ENCODE assay signal across 16 cellular contexts in the genomic region with DNA sequence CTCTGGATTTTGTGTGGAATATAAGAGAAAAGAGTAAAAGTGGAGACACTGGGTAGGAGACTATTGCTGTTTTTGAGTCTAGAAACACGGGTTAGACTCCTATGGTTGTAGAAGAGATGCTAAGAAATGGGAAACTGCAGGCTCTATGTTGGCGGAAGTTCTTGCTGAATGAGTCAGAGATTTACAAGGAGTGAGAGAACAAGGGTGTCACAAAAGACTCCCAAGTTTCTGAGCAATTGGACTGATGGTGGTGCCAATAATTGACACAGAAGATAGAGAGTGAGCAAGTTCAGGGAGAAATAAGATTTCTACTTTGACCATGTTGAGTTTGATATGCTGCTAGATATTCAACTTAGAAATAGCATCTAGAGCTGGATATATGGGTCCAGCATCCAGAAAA. TPM values are rescaled to one million over a fixed set of nuclear protein-coding genes. Genes with fewer than 3 reads are reported as not detected.
DNase-seq lines count a peak whose midpoint lies in the region; ATAC-seq, FAIRE-seq and TF ChIP-seq lines count a peak whose summit lies in the region.
"Had no signal": no experiment of that assay in that cellular context is flagged by ENCODE, and none has a peak within 500 bp of the region (broad histone marks: within the 10 kb centered on the region; RNA-seq: fewer than 3 reads in every experiment).

No MANE protein-coding gene starts in this region.

- POLR2A ChIA-PET in RWPE1 (lab: Yijun Ruan, JAX; ENCODE audit: low non-redundant PET): no interaction called here

- H3K4me1 ChIP-seq in small intestine (ENCODE audit: control insufficient read depth in 2 of 2, insufficient read depth in 1 of 2, low read depth in 1 of 2, low read length in 1 of 2): no peaks in the 10 kb centered on the region

- peaks cover 13% of the 10 kb centered on the region for H3K4me1 Mint-ChIP-seq in endothelial cell (ENCODE audit: unreplicated experiment)

- FAIRE-seq in small intestine (lab: Jason Lieb, UNC): no peak
- FAIRE-seq: keratinocyte had no signal

- WGBS in small intestine, 3 donors: 30 to 59% (median 40%) methylated on average over 2 of the region's 2 CpGs

- H3K27me3 Mint-ChIP-seq in endothelial cell (ENCODE audit: unreplicated experiment): peaks cover 8% of the 10 kb centered on the region

- no peaks in the 10 kb centered on the region for H3K27me3 ChIP-seq in small intestine (ENCODE audit: control insufficient read depth in 2 of 2, insufficient read depth in 2 of 2, low read length in 2 of 2)
- H3K27me3 ChIP-seq: ovary had no signal

- H3K36me3 ChIP-seq in small intestine (ENCODE audit: control insufficient read depth in 2 of 2, insufficient read depth in 2 of 2, low read length in 2 of 2): no peaks in the 10 kb centered on the region
- H3K36me3 ChIP-seq: ovary had no signal

- H3K9me3 ChIP-seq in small intestine (ENCODE audit: control insufficient read depth, low read depth): no peaks in the 10 kb centered on the region
- H3K9me3 ChIP-seq: ovary, SK-N-SH had no signal

- H3K4me3 Mint-ChIP-seq in endothelial cell (ENCODE audit: unreplicated experiment): no peak overlapping the region
- H3K4me3 Mint-ChIP-seq: CD4-positive, CD25-positive, alpha-beta regulatory T cell had no signal

- CTCF ChIA-PET in RWPE1 (lab: Yijun Ruan, JAX): no interaction called here

- H3K4me3 ChIP-seq in fibroblast of mammary gland (ENCODE audit: control insufficient read depth, low read depth, low read length): no peak overlapping the region
- no peak overlapping the region for H3K4me3 ChIP-seq in small intestine (ENCODE audit: low read depth in 1 of 2, low read length in 2 of 2)
- H3K4me3 ChIP-seq: ovary had no signal

- ATAC-seq in HG03039 (IDR thresholded peaks at IDR 0.05; ENCODE audit: unreplicated experiment) (no peak), GM21515 (IDR thresholded peaks at IDR 0.05; ENCODE audit: unreplicated experiment) (no peak)

- no peaks in the 10 kb centered on the region for H3K9me3 Mint-ChIP-seq in endothelial cell (ENCODE audit: unreplicated experiment)

- TF ChIP-seq CTCF in RWPE1 (conservative IDR thresholded peaks at IDR 0.05; ENCODE audit: low read depth) (no peak), fibroblast of mammary gland (conservative IDR thresholded peaks at IDR 0.05; ENCODE audit: control insufficient read depth, insufficient read depth, low read depth, low read length) (no peak), endothelial cell (IDR thresholded peaks at IDR 0.05; ENCODE audit: unreplicated experiment) (no peak)

- H3K36me3 Mint-ChIP-seq in endothelial cell (ENCODE audit: low read depth, unreplicated experiment): peaks cover 3% of the 10 kb centered on the region
- H3K36me3 Mint-ChIP-seq: CD4-positive, CD25-positive, alpha-beta regulatory T cell had no signal

- no peak overlapping the region for H3K27ac Mint-ChIP-seq in endothelial cell (ENCODE audit: unreplicated experiment)
- H3K27ac Mint-ChIP-seq: CD4-positive, CD25-positive, alpha-beta regulatory T cell had no signal

- H3K27ac ChIP-seq in RWPE1: no peak overlapping the region
- no peak overlapping the region for H3K27ac ChIP-seq in small intestine (ENCODE audit: low read depth in 1 of 2, low read length in 1 of 2)
- H3K27ac ChIP-seq: ovary had no signal

- DNase-seq in ELR (ENCODE audit: low read depth): peak; percentile 76
- DNase-seq in RWPE1 (ENCODE audit: low spot score): peak; percentile 28
- DNase-seq in fibroblast of mammary gland (ENCODE audit: low read depth): peak; percentile 50
- peak; percentile 9 for DNase-seq in small intestine
- DNase-seq in endothelial cell (ENCODE audit: low spot score): no peak
- DNase-seq: activated effector memory CD4-positive, alpha-beta T cell treated with Interleukin-2 at 50 U/mL for 16 hours; aorta; CD4-positive, CD25-positive, alpha-beta regulatory T cell; NK-92 treated with Interleukin-12 subunit alpha and Interleukin-12 subunit beta, amount 100 ng/mL, for 24 hours; ovary; SK-N-SH had no signal

RNA-seq across cellular contexts. Expression of gene PRKD1, which starts 2.6 kb away (rescaled TPM):
- 1 to 10 TPM; 1.9 to 2.7 (median 2.1) TPM for polyA plus RNA-seq in small intestine
- total RNA-seq in endothelial cell (ENCODE audit: unreplicated experiment): 9.0 TPM
- total RNA-seq: CD4-positive, CD25-positive, alpha-beta regulatory T cell; G401; HT-29 had no signal
- polyA plus RNA-seq: CD4-positive, CD25-positive, alpha-beta regulatory T cell had no signal
